Comparison of ENCODE assay signal across 21 cellular contexts in genomic region chr3:158168996-158169573, GRCh38. TPM values are rescaled to one million over a fixed set of nuclear protein-coding genes. Genes with fewer than 3 reads are reported as not detected.
DNase-seq lines count a peak whose midpoint lies in the region; ATAC-seq, FAIRE-seq and TF ChIP-seq lines count a peak whose summit lies in the region.
"Had no signal": no experiment of that assay in that cellular context is flagged by ENCODE, and none has a peak within 500 bp of the region (broad histone marks: within the 10 kb centered on the region; RNA-seq: fewer than 3 reads in every experiment).

No MANE protein-coding gene starts in this region.

- H3K27ac Mint-ChIP-seq in glutamatergic neuron (ENCODE audit: unreplicated experiment) = no peak overlapping the region
- H3K27ac Mint-ChIP-seq: activated CD4-positive, alpha-beta memory T cell treated with anti-CD3 and anti-CD28 coated beads, Interleukin-2, amount 10 ng/mL, durations not matched to agents 7 days and 5 days; activated naive CD4-positive, alpha-beta T cell treated with anti-CD3 and anti-CD28 coated beads, Interleukin-2, amount 50 U/mL, for 72 hours; stimulated activated naive CD8-positive, alpha-beta T cell treated with anti-CD3 and anti-CD28 coated beads, Interleukin-15, Interleukin-2, amounts not matched to agents 100 ng/mL and 50 ng/mL, for 24 hours had no signal

- POLR2A ChIA-PET in A549 (lab: Yijun Ruan, JAX) (no interaction called here), RWPE1 (lab: Yijun Ruan, JAX; ENCODE audit: low non-redundant PET) (no interaction called here), GM10248 (lab: Yijun Ruan, JAX) (no interaction called here)

- peaks cover 17% of the 10 kb centered on the region for H3K4me1 Mint-ChIP-seq in glutamatergic neuron (ENCODE audit: low read depth, unreplicated experiment)

- no peak for FAIRE-seq in A549 (lab: Jason Lieb, UNC)
- FAIRE-seq: GM12878 had no signal

- H3K4me3 ChIP-seq in A549 = no peak overlapping the region
- H3K4me3 ChIP-seq: breast epithelium, dorsolateral prefrontal cortex, GM12878 had no signal

- DNase-seq in A549 (ENCODE audit: low read depth in 1 of 2, low spot score in 1 of 2) = no peak
- DNase-seq in EL = peak; percentile 8
- DNase-seq in RWPE1 (ENCODE audit: low spot score) = peak; percentile 3
- DNase-seq in glomerular visceral epithelial cell (ENCODE audit: extremely low spot score) = peak; percentile 15
- DNase-seq in glutamatergic neuron = no peak
- no peak for DNase-seq in GM10248 (ENCODE audit: extremely low spot score)
- no peak for DNase-seq in NCI-H524 (lab: John Stamatoyannopoulos, UW)
- DNase-seq: activated CD4-positive, alpha-beta memory T cell treated with anti-CD3 and anti-CD28 coated beads, Interleukin-2, amount 10 ng/mL, durations not matched to agents 7 days and 5 days; activated T-cell treated with anti-CD3 and anti-CD28 coated beads, Interleukin-2, amount 50 U/mL, for 4 hours; dorsolateral prefrontal cortex; GDM1; NCI-H146; NCI-H345; nucleus accumbens; T-helper 1 cell had no signal

- 75% methylated on average over 4 of the region's 4 CpGs for WGBS in A549 (ENCODE audit: missing lambda C conversion rate)

- CTCF ChIA-PET in A549 (lab: Yijun Ruan, JAX) (no interaction called here), RWPE1 (lab: Yijun Ruan, JAX) (no interaction called here), GM10248 (lab: Yijun Ruan, JAX) (no interaction called here)

- H3K4me2 ChIP-seq in A549 = peak overlapping the region; percentile 65

- H3K4me3 Mint-ChIP-seq in glutamatergic neuron (ENCODE audit: unreplicated experiment) = no peak overlapping the region
- H3K4me3 Mint-ChIP-seq: activated CD4-positive, alpha-beta memory T cell treated with anti-CD3 and anti-CD28 coated beads, Interleukin-2, amount 10 ng/mL, durations not matched to agents 7 days and 5 days; activated T-cell treated with anti-CD3 and anti-CD28 coated beads, Interleukin-2, amount 50 U/mL, for 4 hours; stimulated activated naive CD8-positive, alpha-beta T cell treated with anti-CD3 and anti-CD28 coated beads, Interleukin-15, Interleukin-2, amounts not matched to agents 100 ng/mL and 50 ng/mL, for 24 hours had no signal

- H3K4me1 ChIP-seq in A549 = peaks cover 40% of the 10 kb centered on the region
- H3K4me1 ChIP-seq: breast epithelium had no signal

- no peak; a peak in 1 of 6 replicates for ATAC-seq in A549
- ATAC-seq in HG02870 (IDR thresholded peaks at IDR 0.05; ENCODE audit: unreplicated experiment) = no peak
- ATAC-seq: activated naive CD4-positive, alpha-beta T cell treated with anti-CD3 and anti-CD28 coated beads, Interleukin-2, amount 50 U/mL, for 72 hours; activated T-cell treated with anti-CD3 and anti-CD28 coated beads, Interleukin-2, amount 50 U/mL, for 4 hours; GM12878 had no signal

- no peak for TF ChIP-seq CTCF in A549 (IDR thresholded peaks at IDR 0.05)
- TF ChIP-seq CTCF in RWPE1 (conservative IDR thresholded peaks at IDR 0.05; ENCODE audit: low read depth) = no peak
- no peak for TF ChIP-seq CTCF in glutamatergic neuron (IDR thresholded peaks at IDR 0.05; ENCODE audit: partially characterized antibody, unreplicated experiment)
- TF ChIP-seq CTCF in GM10248 (IDR thresholded peaks at IDR 0.05; ENCODE audit: control extremely low read depth, extremely low read depth, low read depth, missing control alignments) = no peak

- no peaks in the 10 kb centered on the region for H3K9me3 ChIP-seq in A549
- H3K9me3 ChIP-seq: breast epithelium had no signal

- no peak for TF ChIP-seq POLR2A in A549 (IDR thresholded peaks at IDR 0.05; ENCODE audit: low read length)

- TF ChIP-seq EP300 in A549 (IDR thresholded peaks at IDR 0.05) = no peak

- peaks cover 1% of the 10 kb centered on the region for H3K9me3 Mint-ChIP-seq in glutamatergic neuron (ENCODE audit: unreplicated experiment)
- H3K9me3 Mint-ChIP-seq: activated CD4-positive, alpha-beta memory T cell treated with anti-CD3 and anti-CD28 coated beads, Interleukin-2, amount 10 ng/mL, durations not matched to agents 7 days and 5 days; activated T-cell treated with anti-CD3 and anti-CD28 coated beads, Interleukin-2, amount 50 U/mL, for 4 hours had no signal

- H3K36me3 Mint-ChIP-seq in glutamatergic neuron (ENCODE audit: unreplicated experiment) = no peaks in the 10 kb centered on the region

- no peaks in the 10 kb centered on the region for H3K27me3 Mint-ChIP-seq in glutamatergic neuron (ENCODE audit: unreplicated experiment)
- H3K27me3 Mint-ChIP-seq: activated CD4-positive, alpha-beta memory T cell treated with anti-CD3 and anti-CD28 coated beads, Interleukin-2, amount 10 ng/mL, durations not matched to agents 7 days and 5 days; stimulated activated naive CD8-positive, alpha-beta T cell treated with anti-CD3 and anti-CD28 coated beads, Interleukin-15, Interleukin-2, amounts not matched to agents 100 ng/mL and 50 ng/mL, for 24 hours had no signal

- H3K27ac ChIP-seq in A549 (peak overlapping the region; percentile 11 to 77; a peak in 5 of 6 replicates), RWPE1 (no peak overlapping the region)
- H3K27ac ChIP-seq: breast epithelium, dorsolateral prefrontal cortex, VCaP had no signal

- no peak for TF ChIP-seq RAD21 in A549 (conservative IDR thresholded peaks at IDR 0.05 in 1 of 2, IDR thresholded peaks at IDR 0.05 in 1 of 2)

TF ChIP-seq in A549, 52 proteins besides CTCF, POLR2A, EP300 and RAD21 (continues in another document):
- no peak for TF ChIP-seq REST (IDR thresholded peaks at IDR 0.05)
- TF ChIP-seq FOSB (CRISPR knock-in tag; IDR thresholded peaks at IDR 0.05) = no peak
- no peak for TF ChIP-seq HMGXB4 (CRISPR knock-in tag; IDR thresholded peaks at IDR 0.05; ENCODE audit: borderline replicate concordance)
- no peak for TF ChIP-seq PBX3 (IDR thresholded peaks at IDR 0.05)
- TF ChIP-seq RARB (CRISPR knock-in tag; IDR thresholded peaks at IDR 0.05) = no peak
- TF ChIP-seq NR3C1 (IDR thresholded peaks at IDR 0.05) = no peak
- no peak for TF ChIP-seq MAZ (IDR thresholded peaks at IDR 0.05; ENCODE audit: borderline replicate concordance, low read depth, low read length)
- no peak for TF ChIP-seq SMC3 (IDR thresholded peaks at IDR 0.05)
- TF ChIP-seq TFCP2L1 (CRISPR knock-in tag; IDR thresholded peaks at IDR 0.05) = no peak
- no peak for TF ChIP-seq MAX (IDR thresholded peaks at IDR 0.05)
- no peak for TF ChIP-seq CBX2 (IDR thresholded peaks at IDR 0.05; ENCODE audit: borderline replicate concordance, low read depth)
- TF ChIP-seq RFX5 (IDR thresholded peaks at IDR 0.05) = no peak

RNA-seq across cellular contexts. Expression of gene RSRC1, which starts 59.2 kb away (rescaled TPM):
- 17.5 and 17.6 TPM in 2 replicates for polyA plus RNA-seq in A549 (2011; rRNA removed)
- polyA plus RNA-seq in A549 (2012; cell fraction: cytosol; rRNA removed) = 3.1 and 3.7 TPM in 2 replicates
- 1.1 and 2.5 TPM in 2 replicates for polyA plus RNA-seq in A549 (2012; cell fraction: nucleus; rRNA removed)
- 47.3 to 53.9 TPM (median 52.2 TPM) in 3 replicates for polyA plus RNA-seq in A549 (2017; fragmentation: RNase III; extraction: RNeasy Plus Mini Kit Qiagen cat#74134 plus additional on column Dnase treatment)
- 20.9 and 21.9 TPM in 2 replicates for polyA minus RNA-seq in A549 (2011; rRNA and poly(A)+ RNA removed)
- 93.9 TPM for total RNA-seq in glutamatergic neuron (ENCODE audit: unreplicated experiment)

Comparison
In these comparisons a context has a peak if more than half of its experiments do, and no peak if none do; other contexts are left out.
1. DNase-seq: peak in EL (single experiment), RWPE1 (single experiment) and glomerular visceral epithelial cell (single experiment); none in A549 (0 of 2), glutamatergic neuron (single experiment), GM10248 (single experiment) and NCI-H524 (0 of 2).